In genomic region chr9:114355821-114356220, GRCh38 we compare ENCODE assay signal across 24 cellular contexts. TPM values are rescaled to one million over a fixed set of nuclear protein-coding genes. Genes with fewer than 3 reads are reported as not detected.
"Had no signal": no experiment of that assay in that cellular context is flagged by ENCODE, and none has a peak within 500 bp of the region (broad histone marks: within the 10 kb centered on the region; RNA-seq: fewer than 3 reads in every experiment).

No MANE protein-coding gene starts in this region.

- DNase-seq: activated B cell treated with CpG ODN at 0.5 μM for 24 hours; activated CD4-positive, alpha-beta T cell treated with anti-CD3 and anti-CD28 coated beads for 4 hours; activated naive CD4-positive, alpha-beta T cell treated with anti-CD3 and anti-CD28 coated beads, Interleukin-2, amount 10 ng/mL, durations not matched to agents 7 days and 5 days; amniotic stem cell; effector memory CD8-positive, alpha-beta T cell; esophagus squamous epithelium; heart right ventricle; left ventricle myocardium superior; stimulated activated CD4-positive, alpha-beta T cell treated with anti-CD3 and anti-CD28 coated beads, Interleukin-4, amount 100 ng/mL, for 24 hours; stimulated activated naive B cell treated with anti-CD40 and anti-IgM and Interleukin-4, amounts not matched to agents 10 μg/mL and 1 μg/mL and 100 μg/mL, for 72 hours; substantia nigra; T-cell; T-helper 9 cell; transverse colon had no signal

- H3K4me1 ChIP-seq: parathyroid adenoma, transverse colon, vagina had no signal

- H3K4me3 ChIP-seq: cardiac muscle cell, esophagus squamous epithelium, heart right ventricle, smooth muscle cell, transverse colon, vagina had no signal

- H3K79me2 ChIP-seq: parathyroid adenoma had no signal

- H3K27ac Mint-ChIP-seq: activated B cell treated with CpG ODN at 0.5 μM for 24 hours; activated naive CD4-positive, alpha-beta T cell treated with anti-CD3 and anti-CD28 coated beads, Interleukin-2, amount 10 ng/mL, durations not matched to agents 7 days and 5 days had no signal

- H3K4me3 Mint-ChIP-seq: activated B cell treated with CpG ODN at 0.5 μM for 24 hours; activated naive CD4-positive, alpha-beta T cell treated with anti-CD3 and anti-CD28 coated beads, Interleukin-2, amount 10 ng/mL, durations not matched to agents 7 days and 5 days; activated T-helper 1 cell treated with anti-CD3 and anti-CD28 coated beads, Interleukin-12 subunit alpha, Interleukin-12 subunit beta, Interleukin-2, Interleukin-4 antibody, amounts not matched to agents 30 ng/mL and 10 ng/mL and 1 ng/mL, durations not matched to agents 14 hours and 24 hours and 36 hours; effector memory CD8-positive, alpha-beta T cell; memory B cell; stimulated activated naive B cell treated with anti-CD40 and anti-IgM and Interleukin-4, amounts not matched to agents 10 μg/mL and 1 μg/mL and 100 μg/mL, for 72 hours; T-cell had no signal

- H3K9me3 Mint-ChIP-seq: activated B cell treated with CpG ODN at 0.5 μM for 24 hours; activated naive CD4-positive, alpha-beta T cell treated with anti-CD3 and anti-CD28 coated beads, Interleukin-2, amount 10 ng/mL, durations not matched to agents 7 days and 5 days; activated T-helper 1 cell treated with anti-CD3 and anti-CD28 coated beads, Interleukin-12 subunit alpha, Interleukin-12 subunit beta, Interleukin-2, Interleukin-4 antibody, amounts not matched to agents 30 ng/mL and 10 ng/mL and 1 ng/mL, durations not matched to agents 14 hours and 24 hours and 36 hours; effector memory CD8-positive, alpha-beta T cell; memory B cell; stimulated activated naive B cell treated with anti-CD40 and anti-IgM and Interleukin-4, amounts not matched to agents 10 μg/mL and 1 μg/mL and 100 μg/mL, for 72 hours; T-cell had no signal

- H3K27ac ChIP-seq: cardiac muscle cell, esophagus squamous epithelium, heart right ventricle, parathyroid adenoma, transverse colon, vagina had no signal

- H3K27me3 Mint-ChIP-seq: activated B cell treated with CpG ODN at 0.5 μM for 24 hours; activated naive CD4-positive, alpha-beta T cell treated with anti-CD3 and anti-CD28 coated beads, Interleukin-2, amount 10 ng/mL, durations not matched to agents 7 days and 5 days; effector memory CD8-positive, alpha-beta T cell; memory B cell; stimulated activated naive B cell treated with anti-CD40 and anti-IgM and Interleukin-4, amounts not matched to agents 10 μg/mL and 1 μg/mL and 100 μg/mL, for 72 hours; T-cell had no signal

- H3K9me3 ChIP-seq: esophagus squamous epithelium, heart right ventricle, transverse colon, vagina had no signal

- ATAC-seq: effector memory CD8-positive, alpha-beta T cell; left ventricle myocardium superior; sciatic nerve; SK-N-SH treated with all-trans-retinoic acid at 6 μM for 48 hours; stimulated activated naive B cell treated with anti-CD40 and anti-IgM and Interleukin-4, amounts not matched to agents 10 μg/mL and 1 μg/mL and 100 μg/mL, for 72 hours had no signal

- H2AFZ ChIP-seq: parathyroid adenoma had no signal

- H3K4me2 ChIP-seq: smooth muscle cell had no signal

- H3K27me3 ChIP-seq: cardiac muscle cell, esophagus squamous epithelium, heart right ventricle, transverse colon, vagina had no signal

- H3K9ac ChIP-seq: parathyroid adenoma had no signal

RNA-seq across cellular contexts. Expression of gene ORM2, which starts 26.2 kb away (rescaled TPM):
- total RNA-seq: activated B cell treated with CpG ODN at 0.5 μM for 24 hours; activated T-helper 1 cell treated with anti-CD3 and anti-CD28 coated beads, Interleukin-12 subunit alpha, Interleukin-12 subunit beta, Interleukin-2, Interleukin-4 antibody, amounts not matched to agents 30 ng/mL and 10 ng/mL and 1 ng/mL, durations not matched to agents 14 hours and 24 hours and 36 hours; cardiac muscle cell; dermis microvascular lymphatic vessel endothelial cell; esophagus squamous epithelium; heart right ventricle; left ventricle myocardium superior; mononuclear cell; sciatic nerve; smooth muscle cell; transverse colon; vagina had no signal
- polyA plus RNA-seq: cardiac muscle cell, smooth muscle cell had no signal

RNA-seq across cellular contexts. Expression of gene ORM1, which starts 32.9 kb away (rescaled TPM):
- total RNA-seq: activated B cell treated with CpG ODN at 0.5 μM for 24 hours; activated T-helper 1 cell treated with anti-CD3 and anti-CD28 coated beads, Interleukin-12 subunit alpha, Interleukin-12 subunit beta, Interleukin-2, Interleukin-4 antibody, amounts not matched to agents 30 ng/mL and 10 ng/mL and 1 ng/mL, durations not matched to agents 14 hours and 24 hours and 36 hours; cardiac muscle cell; dermis microvascular lymphatic vessel endothelial cell; left ventricle myocardium superior; mononuclear cell; smooth muscle cell; transverse colon; vagina had no signal
